Comparison of ENCODE assay signal across 1 cellular context in genomic region chr9:6015278-6016157, GRCh38.
TF ChIP-seq lines count a peak whose summit lies in the region.

TSS of gene RANBP6 (minus strand) at chr9:6015624. CDS start at chr9:6015607, 17 bp downstream.

TF ChIP-seq in HepG2, 621 proteins besides CTCF, POLR2A, EP300 and RAD21 (continued from another document and continues in another):
- no peak for TF ChIP-seq ZNF460 (CRISPR knock-in tag; IDR thresholded peaks at IDR 0.05; ENCODE audit: borderline replicate concordance)
- 0 out of 2 replicates have a peak, but pooled peaks have one; percentile 38 for TF ChIP-seq NCOR1 (IDR thresholded peaks at IDR 0.05; ENCODE audit: borderline replicate concordance, low read length)
- TF ChIP-seq TOPORS (CRISPR knock-in tag; IDR thresholded peaks at IDR 0.05) = no peak; the same call in 1 of the 2 replicates
- no peak for TF ChIP-seq ZNF431 (CRISPR knock-in tag; IDR thresholded peaks at IDR 0.05; ENCODE audit: borderline replicate concordance, low read depth)
- TF ChIP-seq ZNF263 (CRISPR knock-in tag; IDR thresholded peaks at IDR 0.05) = peak; percentile 43; the same call in 1 of the 2 replicates
- TF ChIP-seq NFKBIZ (CRISPR knock-in tag; IDR thresholded peaks at IDR 0.05) = no peak
- no peak for TF ChIP-seq CC2D1A (CRISPR knock-in tag; IDR thresholded peaks at IDR 0.05)
- no peak; the same call in 1 of the 2 replicates for TF ChIP-seq ZNF33B (CRISPR knock-in tag; IDR thresholded peaks at IDR 0.05)
- TF ChIP-seq ZNF792 (CRISPR knock-in tag; IDR thresholded peaks at IDR 0.05) = peak; percentile 67; the same call in 1 of the 2 replicates
- no peak for TF ChIP-seq ZNF564 (CRISPR knock-in tag; IDR thresholded peaks at IDR 0.05)
- TF ChIP-seq ARHGAP35 (CRISPR knock-in tag; IDR thresholded peaks at IDR 0.05; ENCODE audit: borderline replicate concordance) = no peak
- TF ChIP-seq RORA (CRISPR knock-in tag; IDR thresholded peaks at IDR 0.05) = no peak
- TF ChIP-seq NFYC (CRISPR knock-in tag; IDR thresholded peaks at IDR 0.05) = 0 out of 2 replicates have a peak, but pooled peaks have one; percentile 22
- no peak for TF ChIP-seq ZNF12 (CRISPR knock-in tag; IDR thresholded peaks at IDR 0.05)
- peak; percentile 63 for TF ChIP-seq SALL1 (CRISPR knock-in tag; IDR thresholded peaks at IDR 0.05)
- no peak for TF ChIP-seq NR2C2 (CRISPR knock-in tag; IDR thresholded peaks at IDR 0.05; ENCODE audit: borderline replicate concordance)
- TF ChIP-seq SMARCE1 (IDR thresholded peaks at IDR 0.05; ENCODE audit: borderline replicate concordance) = no peak
- TF ChIP-seq POLR2AphosphoS5 (IDR thresholded peaks at IDR 0.05; ENCODE audit: low read depth, low read length) = peak; percentile 90
- TF ChIP-seq CERS6 (CRISPR knock-in tag; IDR thresholded peaks at IDR 0.05) = no peak
- TF ChIP-seq CCAR2 (optimal IDR thresholded peaks at IDR 0.05; ENCODE audit: low read depth, low read length) = no peak
- TF ChIP-seq TP53 (CRISPR knock-in tag; conservative IDR thresholded peaks at IDR 0.05) = 0 out of 2 replicates have a peak, but pooled peaks have one; percentile 37
- peak; percentile 38; the same call in 1 of the 2 replicates for TF ChIP-seq NRL (CRISPR knock-in tag; IDR thresholded peaks at IDR 0.05; ENCODE audit: borderline replicate concordance)
- no peak for TF ChIP-seq ZFP36 (IDR thresholded peaks at IDR 0.05; ENCODE audit: borderline replicate concordance, low read depth, low read length, partially characterized antibody)
- no peak; the same call in 1 of the 2 replicates for TF ChIP-seq PPARG (CRISPR knock-in tag; conservative IDR thresholded peaks at IDR 0.05)
- TF ChIP-seq SETDB1 (CRISPR knock-in tag; IDR thresholded peaks at IDR 0.05; ENCODE audit: borderline replicate concordance) = no peak
- no peak for TF ChIP-seq ZNF746 (CRISPR knock-in tag; IDR thresholded peaks at IDR 0.05)
- TF ChIP-seq AGO2 (optimal IDR thresholded peaks at IDR 0.05; ENCODE audit: low read depth, low read length) = no peak
- no peak for TF ChIP-seq ELK4 (CRISPR knock-in tag; IDR thresholded peaks at IDR 0.05; ENCODE audit: borderline replicate concordance)
- TF ChIP-seq SMYD3 (CRISPR knock-in tag; IDR thresholded peaks at IDR 0.05) = no peak
- no peak for TF ChIP-seq ZNF17 (CRISPR knock-in tag; IDR thresholded peaks at IDR 0.05)
- no peak for TF ChIP-seq ZNF234 (CRISPR knock-in tag; conservative IDR thresholded peaks at IDR 0.05)
- TF ChIP-seq CBX1 (IDR thresholded peaks at IDR 0.05; ENCODE audit: low read depth) = peak; percentile 88
- TF ChIP-seq ARID2 (CRISPR knock-in tag; IDR thresholded peaks at IDR 0.05; ENCODE audit: borderline replicate concordance) = peak; percentile 37; the same call in 1 of the 2 replicates
- TF ChIP-seq CBFB (CRISPR knock-in tag; IDR thresholded peaks at IDR 0.05) = peak; percentile 78; the same call in 1 of the 2 replicates
- TF ChIP-seq AHDC1 (CRISPR knock-in tag; IDR thresholded peaks at IDR 0.05; ENCODE audit: borderline replicate concordance) = no peak
- 0 out of 2 replicates have a peak, but pooled peaks have one; percentile 14 for TF ChIP-seq PITX1 (CRISPR knock-in tag; IDR thresholded peaks at IDR 0.05)
- TF ChIP-seq LRRFIP1 (CRISPR knock-in tag; conservative IDR thresholded peaks at IDR 0.05) = no peak
- TF ChIP-seq KDM3A (CRISPR knock-in tag; IDR thresholded peaks at IDR 0.05; ENCODE audit: low read depth) = 0 out of 2 replicates have a peak, but pooled peaks have one; percentile 24
- no peak for TF ChIP-seq MTF2 (CRISPR knock-in tag; IDR thresholded peaks at IDR 0.05; ENCODE audit: borderline replicate concordance)
- no peak for TF ChIP-seq ZNF343 (CRISPR knock-in tag; IDR thresholded peaks at IDR 0.05)
- no peak for TF ChIP-seq ZNF18 (CRISPR knock-in tag; IDR thresholded peaks at IDR 0.05; ENCODE audit: insufficient replicate concordance)
- peak; percentile 20; the same call in 1 of the 2 replicates for TF ChIP-seq ZBTB21 (CRISPR knock-in tag; IDR thresholded peaks at IDR 0.05)
- TF ChIP-seq ZNF331 (CRISPR knock-in tag; IDR thresholded peaks at IDR 0.05) = peak; percentile 54; the same call in 1 of the 2 replicates
- TF ChIP-seq ZNF770 (CRISPR knock-in tag; IDR thresholded peaks at IDR 0.05) = peak; percentile 56
- TF ChIP-seq ZNF724P (CRISPR knock-in tag; IDR thresholded peaks at IDR 0.05; ENCODE audit: borderline replicate concordance) = no peak
- no peak for TF ChIP-seq MZF1 (CRISPR knock-in tag; IDR thresholded peaks at IDR 0.05; ENCODE audit: borderline replicate concordance)
- TF ChIP-seq SIX4 (CRISPR knock-in tag; IDR thresholded peaks at IDR 0.05) = no peak
- TF ChIP-seq ZNF879 (CRISPR knock-in tag; IDR thresholded peaks at IDR 0.05) = no peak
- no peak for TF ChIP-seq AKAP8 (CRISPR knock-in tag; IDR thresholded peaks at IDR 0.05)
- no peak for TF ChIP-seq SUZ12 (IDR thresholded peaks at IDR 0.05; ENCODE audit: low read depth, low read length)
- peak; percentile 79; the same call in 1 of the 2 replicates for TF ChIP-seq NFKB2 (CRISPR knock-in tag; IDR thresholded peaks at IDR 0.05; ENCODE audit: borderline replicate concordance)
- TF ChIP-seq HNF4A (CRISPR knock-in tag; IDR thresholded peaks at IDR 0.05) = no peak; the same call in 1 of the 2 replicates
- no peak for TF ChIP-seq DMTF1 (CRISPR knock-in tag; IDR thresholded peaks at IDR 0.05)
- 0 out of 2 replicates have a peak, but pooled peaks have one; percentile 14 for TF ChIP-seq ZNF652 (CRISPR knock-in tag; IDR thresholded peaks at IDR 0.05; ENCODE audit: borderline replicate concordance, low read depth)
- no peak for TF ChIP-seq ZNF691 (CRISPR knock-in tag; IDR thresholded peaks at IDR 0.05; ENCODE audit: borderline replicate concordance, low read depth)
